In the genomic region with DNA sequence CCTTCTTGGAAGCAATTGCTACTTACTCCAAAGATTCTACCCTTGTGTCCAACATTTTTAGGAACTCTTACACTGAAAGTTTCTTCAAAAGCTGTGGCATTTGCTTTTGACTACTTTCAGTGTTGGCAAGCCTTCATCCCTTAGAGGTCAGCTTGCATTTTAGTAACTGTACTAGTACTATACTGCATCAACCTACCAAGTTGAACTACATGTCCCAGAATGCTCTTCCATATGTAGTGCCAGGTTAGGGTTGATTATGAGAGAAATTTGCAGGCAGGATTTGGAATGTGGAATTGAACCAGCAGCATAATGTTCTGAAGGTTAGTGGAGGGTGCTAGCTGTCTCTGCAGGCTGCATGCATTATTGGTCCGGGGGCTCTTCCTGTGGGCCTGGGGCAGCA, we compare ENCODE assay signal across 1 cellular context.
A peak's percentile ranks its signal among the peaks of the same experiment; 100 is the strongest.
TF ChIP-seq lines count a peak whose summit lies in the region.

No MANE protein-coding gene starts in this region.

TF ChIP-seq in HepG2, 621 proteins besides CTCF, POLR2A, EP300 and RAD21:
- TF ChIP-seq THAP7 (CRISPR knock-in tag; IDR thresholded peaks at IDR 0.05) (no peak), THAP11 (CRISPR knock-in tag; IDR thresholded peaks at IDR 0.05) (peak; percentile 84), SMAD3 (CRISPR knock-in tag; IDR thresholded peaks at IDR 0.05) (no peak), ZXDC (CRISPR knock-in tag; IDR thresholded peaks at IDR 0.05) (no peak)
TF ChIP-seq in HepG2: peak in this region for 1.
